14 cellular contexts compared by ENCODE assay signal in genomic region chr18:63309422-63309821, GRCh38. TPM values are rescaled to one million over a fixed set of nuclear protein-coding genes. Genes with fewer than 3 reads are reported as not detected.
DNase-seq lines count a peak whose midpoint lies in the region; ATAC-seq and TF ChIP-seq lines count a peak whose summit lies in the region.
"Had no signal": no experiment of that assay in that cellular context is flagged by ENCODE, and none has a peak within 500 bp of the region (broad histone marks: within the 10 kb centered on the region; RNA-seq: fewer than 3 reads in every experiment).

No MANE protein-coding gene starts in this region.

- no peaks in the 10 kb centered on the region for H3K27me3 Mint-ChIP-seq in activated T-helper 17 cell treated with anti-CD3 and anti-CD28 coated beads, Interleukin-2, amount 50 U/mL, for 72 hours
- no peaks in the 10 kb centered on the region for H3K27me3 Mint-ChIP-seq in nephron (ENCODE audit: low read depth)

- peak overlapping the region; percentile 92 for H3K4me3 Mint-ChIP-seq in activated T-helper 17 cell treated with anti-CD3 and anti-CD28 coated beads, Interleukin-2, amount 50 U/mL, for 72 hours
- H3K4me3 Mint-ChIP-seq in nephron: no peak overlapping the region
- H3K4me3 Mint-ChIP-seq: neural crest cell had no signal

- no peak overlapping the region for H3K4me3 ChIP-seq in DND-41 (ENCODE audit: low read depth in 1 of 2, low read length in 2 of 2)
- H3K4me3 ChIP-seq in OCI-LY1 (ENCODE audit: low read depth, low read length, poor library complexity, severe bottlenecking): peak overlapping the region; percentile 46
- H3K4me3 ChIP-seq: left lung, SJSA1 had no signal

- DNase-seq in DND-41 (no peak), midbrain (lab: John Stamatoyannopoulos, UW) (no peak)
- DNase-seq: left lung, NCI-H2107, right cardiac atrium had no signal

- H3K4me2 ChIP-seq in DND-41 (ENCODE audit: insufficient read depth, low read length) (peak overlapping the region; percentile 26; the same call in 1 of the 2 replicates), OCI-LY1 (ENCODE audit: low read length) (peak overlapping the region; percentile 62)

- H3K79me2 ChIP-seq in DND-41 (ENCODE audit: insufficient read depth, low read length): peaks cover 99% of the 10 kb centered on the region
- H3K79me2 ChIP-seq in OCI-LY1 (ENCODE audit: insufficient read depth, low read length): peaks cover 100% of the 10 kb centered on the region

- H3K27ac ChIP-seq in DND-41 (ENCODE audit: low read length): no peak overlapping the region
- peak overlapping the region; percentile 15 for H3K27ac ChIP-seq in OCI-LY1 (ENCODE audit: low read depth, low read length, poor library complexity, severe bottlenecking)
- H3K27ac ChIP-seq: left lung, SJSA1, VCaP had no signal

- ATAC-seq in DND-41 (ENCODE audit: insufficient read depth, low read depth) (0 out of 3 replicates have a peak, but pooled peaks have one; percentile 47), HG02938 (IDR thresholded peaks at IDR 0.05; ENCODE audit: unreplicated experiment) (no peak), HG03520 (IDR thresholded peaks at IDR 0.05; ENCODE audit: unreplicated experiment) (no peak)
- peak; percentile 47 for ATAC-seq in activated T-helper 17 cell treated with anti-CD3 and anti-CD28 coated beads, Interleukin-2, amount 50 U/mL, for 72 hours (replicated peaks)
- ATAC-seq: HCT116, left lung, right cardiac atrium had no signal

- TF ChIP-seq CTCF in DND-41 (IDR thresholded peaks at IDR 0.05; ENCODE audit: borderline replicate concordance, extremely low read depth, low read length, poor library complexity, severe bottlenecking): no peak
- TF ChIP-seq CTCF in OCI-LY1 (IDR thresholded peaks at IDR 0.05; ENCODE audit: low read length): no peak
- no peak for TF ChIP-seq CTCF in nephron (IDR thresholded peaks at IDR 0.05; ENCODE audit: unreplicated experiment in 3 of 3)

- H3K9ac ChIP-seq in DND-41 (ENCODE audit: low read depth, low read length) (no peak overlapping the region), OCI-LY1 (ENCODE audit: low read length) (no peak overlapping the region; the same call in 1 of the 2 replicates)

- H4K20me1 ChIP-seq in DND-41 (ENCODE audit: insufficient read depth, low read length) (peaks cover 95% of the 10 kb centered on the region), OCI-LY1 (ENCODE audit: insufficient read depth, low read length) (no peaks in the 10 kb centered on the region)

- no peaks in the 10 kb centered on the region for H3K9me2 ChIP-seq in OCI-LY1 (ENCODE audit: low read depth, low read length)

- H3K27me3 ChIP-seq in DND-41 (ENCODE audit: insufficient read depth, low read length, poor library complexity) (no peaks in the 10 kb centered on the region), OCI-LY1 (ENCODE audit: insufficient read depth, low read length) (no peaks in the 10 kb centered on the region)
- H3K27me3 ChIP-seq: left lung, SJSA1 had no signal

- H3K4me1 ChIP-seq in DND-41 (ENCODE audit: insufficient read depth, low read length) (peaks cover 78% of the 10 kb centered on the region), OCI-LY1 (ENCODE audit: insufficient read depth, low read length, severe bottlenecking) (peaks cover 100% of the 10 kb centered on the region)

- peaks cover 56% of the 10 kb centered on the region for H3K36me3 Mint-ChIP-seq in activated T-helper 17 cell treated with anti-CD3 and anti-CD28 coated beads, Interleukin-2, amount 50 U/mL, for 72 hours (ENCODE audit: low read depth)
- H3K36me3 Mint-ChIP-seq in nephron (ENCODE audit: low read depth): no peaks in the 10 kb centered on the region

- peaks cover 75% of the 10 kb centered on the region for H3K36me3 ChIP-seq in DND-41 (ENCODE audit: insufficient read depth, low read length)
- peaks cover 97% of the 10 kb centered on the region for H3K36me3 ChIP-seq in OCI-LY1 (ENCODE audit: insufficient read depth, low read length)
- H3K36me3 ChIP-seq: left lung, SJSA1 had no signal

- peak overlapping the region; percentile 37 for H3K27ac Mint-ChIP-seq in activated T-helper 17 cell treated with anti-CD3 and anti-CD28 coated beads, Interleukin-2, amount 50 U/mL, for 72 hours
- H3K27ac Mint-ChIP-seq in nephron: peak overlapping the region in 2 of 3 experiments; percentile 1 to 37

- peaks cover 75% of the 10 kb centered on the region for H3K4me1 Mint-ChIP-seq in activated T-helper 17 cell treated with anti-CD3 and anti-CD28 coated beads, Interleukin-2, amount 50 U/mL, for 72 hours
- peaks cover 56% of the 10 kb centered on the region for H3K4me1 Mint-ChIP-seq in nephron

- no peaks in the 10 kb centered on the region for H3K9me3 Mint-ChIP-seq in activated T-helper 17 cell treated with anti-CD3 and anti-CD28 coated beads, Interleukin-2, amount 50 U/mL, for 72 hours
- H3K9me3 Mint-ChIP-seq in nephron: no peaks in the 10 kb centered on the region
- H3K9me3 Mint-ChIP-seq: neural crest cell had no signal

- H3K9me3 ChIP-seq in DND-41 (ENCODE audit: insufficient read depth, low read length, severe bottlenecking): no peaks in the 10 kb centered on the region
- H3K9me3 ChIP-seq in OCI-LY1 (ENCODE audit: low read length): no peaks in the 10 kb centered on the region
- H3K9me3 ChIP-seq: left lung, SJSA1 had no signal

- H3F3A ChIP-seq in OCI-LY1 (ENCODE audit: insufficient read depth, low read length): 0 out of 2 replicates have a peak, but pooled peaks cover 3% of the 10 kb centered on the region

- H2AFZ ChIP-seq in DND-41 (ENCODE audit: low read depth, low read length): no peak overlapping the region
- H2AFZ ChIP-seq in OCI-LY1 (ENCODE audit: low read length): no peak overlapping the region

RNA-seq across cellular contexts. Expression of gene BCL2, which starts 10.1 kb away (rescaled TPM):
- total RNA-seq in activated T-helper 17 cell treated with anti-CD3 and anti-CD28 coated beads, Interleukin-2, amount 50 U/mL, for 72 hours: 100 to 1,000 TPM in 1 of 2 donors, 10 to 100 TPM in 1; 95.4 to 269 TPM

RNA-seq across cellular contexts. Expression of gene KDSR, which starts 57.6 kb away (rescaled TPM):
- 100 to 1,000 TPM in 1 of 2 donors, 10 to 100 TPM in 1; 94.8 to 140 TPM for total RNA-seq in activated T-helper 17 cell treated with anti-CD3 and anti-CD28 coated beads, Interleukin-2, amount 50 U/mL, for 72 hours

Comparison
In these comparisons a context has a peak if more than half of its experiments do, and no peak if none do; other contexts are left out.
1. ATAC-seq: peak in DND-41 (single experiment) and activated T-helper 17 cell treated with anti-CD3 and anti-CD28 coated beads, Interleukin-2, amount 50 U/mL, for 72 hours (single experiment); none in HG02938 (single experiment) and HG03520 (single experiment).